ENCODE assay signal across 1 cellular context in the genomic region with DNA sequence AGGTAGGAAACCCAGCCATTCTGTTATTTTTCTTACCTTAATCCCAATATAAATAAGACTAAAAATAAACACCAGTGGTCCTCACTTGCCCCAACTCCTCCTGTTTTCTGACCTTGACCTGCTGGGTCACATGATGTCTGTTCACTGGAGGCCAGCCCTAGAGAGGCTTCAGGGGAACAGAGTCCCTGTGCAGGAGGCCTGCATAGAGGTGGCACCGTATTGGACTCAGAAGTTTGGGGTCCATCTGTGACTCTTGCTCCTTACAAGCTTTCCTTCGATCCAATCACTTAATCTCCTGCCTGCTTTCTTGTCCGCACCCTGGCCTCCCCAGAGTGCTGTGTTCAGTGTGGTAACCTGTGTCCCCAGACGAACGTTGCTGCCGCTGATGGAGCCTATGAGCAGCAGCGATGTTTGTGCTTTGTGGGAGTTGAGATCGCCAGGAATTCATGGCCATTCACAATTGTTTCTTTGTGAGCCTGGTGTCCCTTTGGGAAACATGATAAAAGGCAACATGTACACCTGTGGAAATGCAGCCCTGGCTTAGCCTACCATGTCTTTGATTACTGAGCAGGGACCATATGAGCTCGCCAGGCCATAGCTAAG.
TF ChIP-seq lines count a peak whose summit lies in the region.

No MANE protein-coding gene starts in this region.

TF ChIP-seq in HepG2, 621 proteins besides CTCF, POLR2A, EP300 and RAD21 (continued from another document and continues in another):
- TF ChIP-seq, protein P1, sequence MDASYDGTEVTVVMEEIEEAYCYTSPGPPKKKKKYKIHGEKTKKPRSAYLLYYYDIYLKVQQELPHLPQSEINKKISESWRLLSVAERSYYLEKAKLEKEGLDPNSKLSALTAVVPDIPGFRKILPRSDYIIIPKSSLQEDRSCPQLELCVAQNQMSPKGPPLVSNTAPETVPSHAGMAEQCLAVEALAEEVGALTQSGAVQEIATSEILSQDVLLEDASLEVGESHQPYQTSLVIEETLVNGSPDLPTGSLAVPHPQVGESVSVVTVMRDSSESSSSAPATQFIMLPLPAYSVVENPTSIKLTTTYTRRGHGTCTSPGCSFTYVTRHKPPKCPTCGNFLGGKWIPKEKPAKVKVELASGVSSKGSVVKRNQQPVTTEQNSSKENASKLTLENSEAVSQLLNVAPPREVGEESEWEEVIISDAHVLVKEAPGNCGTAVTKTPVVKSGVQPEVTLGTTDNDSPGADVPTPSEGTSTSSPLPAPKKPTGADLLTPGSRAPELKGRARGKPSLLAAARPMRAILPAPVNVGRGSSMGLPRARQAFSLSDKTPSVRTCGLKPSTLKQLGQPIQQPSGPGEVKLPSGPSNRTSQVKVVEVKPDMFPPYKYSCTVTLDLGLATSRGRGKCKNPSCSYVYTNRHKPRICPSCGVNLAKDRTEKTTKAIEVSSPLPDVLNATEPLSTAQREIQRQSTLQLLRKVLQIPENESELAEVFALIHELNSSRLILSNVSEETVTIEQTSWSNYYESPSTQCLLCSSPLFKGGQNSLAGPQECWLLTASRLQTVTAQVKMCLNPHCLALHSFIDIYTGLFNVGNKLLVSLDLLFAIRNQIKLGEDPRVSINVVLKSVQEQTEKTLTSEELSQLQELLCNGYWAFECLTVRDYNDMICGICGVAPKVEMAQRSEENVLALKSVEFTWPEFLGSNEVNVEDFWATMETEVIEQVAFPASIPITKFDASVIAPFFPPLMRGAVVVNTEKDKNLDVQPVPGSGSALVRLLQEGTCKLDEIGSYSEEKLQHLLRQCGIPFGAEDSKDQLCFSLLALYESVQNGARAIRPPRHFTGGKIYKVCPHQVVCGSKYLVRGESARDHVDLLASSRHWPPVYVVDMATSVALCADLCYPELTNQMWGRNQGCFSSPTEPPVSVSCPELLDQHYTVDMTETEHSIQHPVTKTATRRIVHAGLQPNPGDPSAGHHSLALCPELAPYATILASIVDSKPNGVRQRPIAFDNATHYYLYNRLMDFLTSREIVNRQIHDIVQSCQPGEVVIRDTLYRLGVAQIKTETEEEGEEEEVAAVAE (CRISPR knock-in tag; IDR thresholded peaks at IDR 0.05; ENCODE audit: borderline replicate concordance) = peak; percentile 30; the same call in 1 of the 2 replicates
- no peak for TF ChIP-seq KDM5A (IDR thresholded peaks at IDR 0.05; ENCODE audit: borderline replicate concordance, low read length)
- no peak for TF ChIP-seq ADNP (CRISPR knock-in tag; IDR thresholded peaks at IDR 0.05)
- TF ChIP-seq MED1 (CRISPR knock-in tag; IDR thresholded peaks at IDR 0.05) = peak; percentile 21; the same call in 1 of the 2 replicates
- TF ChIP-seq ZBTB3 (CRISPR knock-in tag; IDR thresholded peaks at IDR 0.05; ENCODE audit: borderline replicate concordance, low read depth) = no peak
- TF ChIP-seq ZNF607 (CRISPR knock-in tag; IDR thresholded peaks at IDR 0.05; ENCODE audit: borderline replicate concordance) = no peak
- TF ChIP-seq ELF4 (CRISPR knock-in tag; IDR thresholded peaks at IDR 0.05; ENCODE audit: borderline replicate concordance) = no peak
- peak; percentile 69; the same call in 1 of the 2 replicates for TF ChIP-seq RXRB (CRISPR knock-in tag; IDR thresholded peaks at IDR 0.05; ENCODE audit: borderline replicate concordance)
- no peak for TF ChIP-seq ZNF34 (CRISPR knock-in tag; IDR thresholded peaks at IDR 0.05; ENCODE audit: borderline replicate concordance)
- no peak for TF ChIP-seq ARNTL (CRISPR knock-in tag; IDR thresholded peaks at IDR 0.05)
- 0 out of 2 replicates have a peak, but pooled peaks have one; percentile 21 for TF ChIP-seq ZFX (CRISPR knock-in tag; IDR thresholded peaks at IDR 0.05; ENCODE audit: low read depth)
- TF ChIP-seq, protein P2, sequence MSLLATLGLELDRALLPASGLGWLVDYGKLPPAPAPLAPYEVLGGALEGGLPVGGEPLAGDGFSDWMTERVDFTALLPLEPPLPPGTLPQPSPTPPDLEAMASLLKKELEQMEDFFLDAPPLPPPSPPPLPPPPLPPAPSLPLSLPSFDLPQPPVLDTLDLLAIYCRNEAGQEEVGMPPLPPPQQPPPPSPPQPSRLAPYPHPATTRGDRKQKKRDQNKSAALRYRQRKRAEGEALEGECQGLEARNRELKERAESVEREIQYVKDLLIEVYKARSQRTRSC (CRISPR knock-in tag; IDR thresholded peaks at IDR 0.05; ENCODE audit: low read depth) = no peak
- TF ChIP-seq MIER2 (CRISPR knock-in tag; IDR thresholded peaks at IDR 0.05) = no peak
- TF ChIP-seq, protein P3, sequence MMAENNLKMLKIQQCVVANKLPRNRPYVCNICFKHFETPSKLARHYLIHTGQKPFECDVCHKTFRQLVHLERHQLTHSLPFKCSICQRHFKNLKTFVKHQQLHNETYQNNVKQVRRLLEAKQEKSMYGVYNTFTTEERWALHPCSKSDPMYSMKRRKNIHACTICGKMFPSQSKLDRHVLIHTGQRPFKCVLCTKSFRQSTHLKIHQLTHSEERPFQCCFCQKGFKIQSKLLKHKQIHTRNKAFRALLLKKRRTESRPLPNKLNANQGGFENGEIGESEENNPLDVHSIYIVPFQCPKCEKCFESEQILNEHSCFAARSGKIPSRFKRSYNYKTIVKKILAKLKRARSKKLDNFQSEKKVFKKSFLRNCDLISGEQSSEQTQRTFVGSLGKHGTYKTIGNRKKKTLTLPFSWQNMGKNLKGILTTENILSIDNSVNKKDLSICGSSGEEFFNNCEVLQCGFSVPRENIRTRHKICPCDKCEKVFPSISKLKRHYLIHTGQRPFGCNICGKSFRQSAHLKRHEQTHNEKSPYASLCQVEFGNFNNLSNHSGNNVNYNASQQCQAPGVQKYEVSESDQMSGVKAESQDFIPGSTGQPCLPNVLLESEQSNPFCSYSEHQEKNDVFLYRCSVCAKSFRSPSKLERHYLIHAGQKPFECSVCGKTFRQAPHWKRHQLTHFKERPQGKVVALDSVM (CRISPR knock-in tag; IDR thresholded peaks at IDR 0.05) = peak; percentile 96
- TF ChIP-seq, protein P4, sequence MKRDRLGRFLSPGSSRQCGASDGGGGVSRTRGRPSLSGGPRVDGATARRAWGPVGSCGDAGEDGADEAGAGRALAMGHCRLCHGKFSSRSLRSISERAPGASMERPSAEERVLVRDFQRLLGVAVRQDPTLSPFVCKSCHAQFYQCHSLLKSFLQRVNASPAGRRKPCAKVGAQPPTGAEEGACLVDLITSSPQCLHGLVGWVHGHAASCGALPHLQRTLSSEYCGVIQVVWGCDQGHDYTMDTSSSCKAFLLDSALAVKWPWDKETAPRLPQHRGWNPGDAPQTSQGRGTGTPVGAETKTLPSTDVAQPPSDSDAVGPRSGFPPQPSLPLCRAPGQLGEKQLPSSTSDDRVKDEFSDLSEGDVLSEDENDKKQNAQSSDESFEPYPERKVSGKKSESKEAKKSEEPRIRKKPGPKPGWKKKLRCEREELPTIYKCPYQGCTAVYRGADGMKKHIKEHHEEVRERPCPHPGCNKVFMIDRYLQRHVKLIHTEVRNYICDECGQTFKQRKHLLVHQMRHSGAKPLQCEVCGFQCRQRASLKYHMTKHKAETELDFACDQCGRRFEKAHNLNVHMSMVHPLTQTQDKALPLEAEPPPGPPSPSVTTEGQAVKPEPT (CRISPR knock-in tag; IDR thresholded peaks at IDR 0.05; ENCODE audit: low read depth) = no peak
- TF ChIP-seq CREM (IDR thresholded peaks at IDR 0.05) = no peak
- TF ChIP-seq CREM (CRISPR knock-in tag; IDR thresholded peaks at IDR 0.05) = no peak
- no peak for TF ChIP-seq POLR2G (IDR thresholded peaks at IDR 0.05; ENCODE audit: low read depth, low read length)
- TF ChIP-seq MLLT10 (CRISPR knock-in tag; IDR thresholded peaks at IDR 0.05) = no peak
- no peak for TF ChIP-seq ZNF10 (CRISPR knock-in tag; IDR thresholded peaks at IDR 0.05; ENCODE audit: borderline replicate concordance, low read depth)
- TF ChIP-seq, protein P5, sequence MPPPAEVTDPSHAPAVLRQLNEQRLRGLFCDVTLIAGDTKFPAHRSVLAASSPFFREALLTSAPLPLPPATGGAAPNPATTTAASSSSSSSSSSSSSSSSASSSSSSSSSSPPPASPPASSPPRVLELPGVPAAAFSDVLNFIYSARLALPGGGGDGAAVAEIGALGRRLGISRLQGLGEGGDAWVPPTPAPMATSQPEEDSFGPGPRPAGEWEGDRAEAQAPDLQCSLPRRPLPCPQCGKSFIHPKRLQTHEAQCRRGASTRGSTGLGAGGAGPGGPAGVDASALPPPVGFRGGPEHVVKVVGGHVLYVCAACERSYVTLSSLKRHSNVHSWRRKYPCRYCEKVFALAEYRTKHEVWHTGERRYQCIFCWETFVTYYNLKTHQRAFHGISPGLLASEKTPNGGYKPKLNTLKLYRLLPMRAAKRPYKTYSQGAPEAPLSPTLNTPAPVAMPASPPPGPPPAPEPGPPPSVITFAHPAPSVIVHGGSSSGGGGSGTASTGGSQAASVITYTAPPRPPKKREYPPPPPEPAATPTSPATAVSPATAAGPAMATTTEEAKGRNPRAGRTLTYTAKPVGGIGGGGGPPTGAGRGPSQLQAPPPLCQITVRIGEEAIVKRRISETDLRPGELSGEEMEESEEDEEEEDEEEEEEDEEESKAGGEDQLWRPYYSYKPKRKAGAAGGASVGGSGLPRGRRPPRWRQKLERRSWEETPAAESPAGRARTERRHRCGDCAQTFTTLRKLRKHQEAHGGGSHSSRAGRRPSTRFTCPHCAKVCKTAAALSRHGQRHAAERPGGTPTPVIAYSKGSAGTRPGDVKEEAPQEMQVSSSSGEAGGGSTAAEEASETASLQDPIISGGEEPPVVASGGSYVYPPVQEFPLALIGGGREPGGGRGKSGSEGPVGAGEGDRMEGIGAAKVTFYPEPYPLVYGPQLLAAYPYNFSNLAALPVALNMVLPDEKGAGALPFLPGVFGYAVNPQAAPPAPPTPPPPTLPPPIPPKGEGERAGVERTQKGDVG (CRISPR knock-in tag; IDR thresholded peaks at IDR 0.05; ENCODE audit: borderline replicate concordance) = peak; percentile 72
- TF ChIP-seq ZNF75D (CRISPR knock-in tag; IDR thresholded peaks at IDR 0.05; ENCODE audit: borderline replicate concordance) = no peak
- no peak for TF ChIP-seq ZNF44 (CRISPR knock-in tag; IDR thresholded peaks at IDR 0.05)
- no peak for TF ChIP-seq SP5 (CRISPR knock-in tag; IDR thresholded peaks at IDR 0.05; ENCODE audit: borderline replicate concordance, low read depth)
- no peak for TF ChIP-seq CENPT (CRISPR knock-in tag; IDR thresholded peaks at IDR 0.05; ENCODE audit: low read depth)
- TF ChIP-seq ZSCAN25 (CRISPR knock-in tag; IDR thresholded peaks at IDR 0.05) = 0 out of 2 replicates have a peak, but pooled peaks have one; percentile 44
- TF ChIP-seq MEF2D (CRISPR knock-in tag; IDR thresholded peaks at IDR 0.05) = peak; percentile 92
- TF ChIP-seq, protein P6, sequence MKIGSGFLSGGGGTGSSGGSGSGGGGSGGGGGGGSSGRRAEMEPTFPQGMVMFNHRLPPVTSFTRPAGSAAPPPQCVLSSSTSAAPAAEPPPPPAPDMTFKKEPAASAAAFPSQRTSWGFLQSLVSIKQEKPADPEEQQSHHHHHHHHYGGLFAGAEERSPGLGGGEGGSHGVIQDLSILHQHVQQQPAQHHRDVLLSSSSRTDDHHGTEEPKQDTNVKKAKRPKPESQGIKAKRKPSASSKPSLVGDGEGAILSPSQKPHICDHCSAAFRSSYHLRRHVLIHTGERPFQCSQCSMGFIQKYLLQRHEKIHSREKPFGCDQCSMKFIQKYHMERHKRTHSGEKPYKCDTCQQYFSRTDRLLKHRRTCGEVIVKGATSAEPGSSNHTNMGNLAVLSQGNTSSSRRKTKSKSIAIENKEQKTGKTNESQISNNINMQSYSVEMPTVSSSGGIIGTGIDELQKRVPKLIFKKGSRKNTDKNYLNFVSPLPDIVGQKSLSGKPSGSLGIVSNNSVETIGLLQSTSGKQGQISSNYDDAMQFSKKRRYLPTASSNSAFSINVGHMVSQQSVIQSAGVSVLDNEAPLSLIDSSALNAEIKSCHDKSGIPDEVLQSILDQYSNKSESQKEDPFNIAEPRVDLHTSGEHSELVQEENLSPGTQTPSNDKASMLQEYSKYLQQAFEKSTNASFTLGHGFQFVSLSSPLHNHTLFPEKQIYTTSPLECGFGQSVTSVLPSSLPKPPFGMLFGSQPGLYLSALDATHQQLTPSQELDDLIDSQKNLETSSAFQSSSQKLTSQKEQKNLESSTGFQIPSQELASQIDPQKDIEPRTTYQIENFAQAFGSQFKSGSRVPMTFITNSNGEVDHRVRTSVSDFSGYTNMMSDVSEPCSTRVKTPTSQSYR (CRISPR knock-in tag; IDR thresholded peaks at IDR 0.05; ENCODE audit: borderline replicate concordance) = no peak
- TF ChIP-seq TBP (CRISPR knock-in tag; IDR thresholded peaks at IDR 0.05) = no peak
- 0 out of 2 replicates have a peak, but pooled peaks have one; percentile 10 for TF ChIP-seq HDAC2 (CRISPR knock-in tag; IDR thresholded peaks at IDR 0.05)
- peak; percentile 61; the same call in 1 of the 2 replicates for TF ChIP-seq RXRA (CRISPR knock-in tag; IDR thresholded peaks at IDR 0.05)
- TF ChIP-seq HNF4A (CRISPR knock-in tag; IDR thresholded peaks at IDR 0.05) = peak; percentile 42
- TF ChIP-seq, protein P7, sequence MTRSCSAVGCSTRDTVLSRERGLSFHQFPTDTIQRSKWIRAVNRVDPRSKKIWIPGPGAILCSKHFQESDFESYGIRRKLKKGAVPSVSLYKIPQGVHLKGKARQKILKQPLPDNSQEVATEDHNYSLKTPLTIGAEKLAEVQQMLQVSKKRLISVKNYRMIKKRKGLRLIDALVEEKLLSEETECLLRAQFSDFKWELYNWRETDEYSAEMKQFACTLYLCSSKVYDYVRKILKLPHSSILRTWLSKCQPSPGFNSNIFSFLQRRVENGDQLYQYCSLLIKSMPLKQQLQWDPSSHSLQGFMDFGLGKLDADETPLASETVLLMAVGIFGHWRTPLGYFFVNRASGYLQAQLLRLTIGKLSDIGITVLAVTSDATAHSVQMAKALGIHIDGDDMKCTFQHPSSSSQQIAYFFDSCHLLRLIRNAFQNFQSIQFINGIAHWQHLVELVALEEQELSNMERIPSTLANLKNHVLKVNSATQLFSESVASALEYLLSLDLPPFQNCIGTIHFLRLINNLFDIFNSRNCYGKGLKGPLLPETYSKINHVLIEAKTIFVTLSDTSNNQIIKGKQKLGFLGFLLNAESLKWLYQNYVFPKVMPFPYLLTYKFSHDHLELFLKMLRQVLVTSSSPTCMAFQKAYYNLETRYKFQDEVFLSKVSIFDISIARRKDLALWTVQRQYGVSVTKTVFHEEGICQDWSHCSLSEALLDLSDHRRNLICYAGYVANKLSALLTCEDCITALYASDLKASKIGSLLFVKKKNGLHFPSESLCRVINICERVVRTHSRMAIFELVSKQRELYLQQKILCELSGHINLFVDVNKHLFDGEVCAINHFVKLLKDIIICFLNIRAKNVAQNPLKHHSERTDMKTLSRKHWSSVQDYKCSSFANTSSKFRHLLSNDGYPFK (CRISPR knock-in tag; IDR thresholded peaks at IDR 0.05; ENCODE audit: borderline replicate concordance) = no peak
- TF ChIP-seq, protein P8, sequence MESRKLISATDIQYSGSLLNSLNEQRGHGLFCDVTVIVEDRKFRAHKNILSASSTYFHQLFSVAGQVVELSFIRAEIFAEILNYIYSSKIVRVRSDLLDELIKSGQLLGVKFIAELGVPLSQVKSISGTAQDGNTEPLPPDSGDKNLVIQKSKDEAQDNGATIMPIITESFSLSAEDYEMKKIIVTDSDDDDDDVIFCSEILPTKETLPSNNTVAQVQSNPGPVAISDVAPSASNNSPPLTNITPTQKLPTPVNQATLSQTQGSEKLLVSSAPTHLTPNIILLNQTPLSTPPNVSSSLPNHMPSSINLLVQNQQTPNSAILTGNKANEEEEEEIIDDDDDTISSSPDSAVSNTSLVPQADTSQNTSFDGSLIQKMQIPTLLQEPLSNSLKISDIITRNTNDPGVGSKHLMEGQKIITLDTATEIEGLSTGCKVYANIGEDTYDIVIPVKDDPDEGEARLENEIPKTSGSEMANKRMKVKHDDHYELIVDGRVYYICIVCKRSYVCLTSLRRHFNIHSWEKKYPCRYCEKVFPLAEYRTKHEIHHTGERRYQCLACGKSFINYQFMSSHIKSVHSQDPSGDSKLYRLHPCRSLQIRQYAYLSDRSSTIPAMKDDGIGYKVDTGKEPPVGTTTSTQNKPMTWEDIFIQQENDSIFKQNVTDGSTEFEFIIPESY (CRISPR knock-in tag; IDR thresholded peaks at IDR 0.05) = peak; percentile 76
